In the genomic region with DNA sequence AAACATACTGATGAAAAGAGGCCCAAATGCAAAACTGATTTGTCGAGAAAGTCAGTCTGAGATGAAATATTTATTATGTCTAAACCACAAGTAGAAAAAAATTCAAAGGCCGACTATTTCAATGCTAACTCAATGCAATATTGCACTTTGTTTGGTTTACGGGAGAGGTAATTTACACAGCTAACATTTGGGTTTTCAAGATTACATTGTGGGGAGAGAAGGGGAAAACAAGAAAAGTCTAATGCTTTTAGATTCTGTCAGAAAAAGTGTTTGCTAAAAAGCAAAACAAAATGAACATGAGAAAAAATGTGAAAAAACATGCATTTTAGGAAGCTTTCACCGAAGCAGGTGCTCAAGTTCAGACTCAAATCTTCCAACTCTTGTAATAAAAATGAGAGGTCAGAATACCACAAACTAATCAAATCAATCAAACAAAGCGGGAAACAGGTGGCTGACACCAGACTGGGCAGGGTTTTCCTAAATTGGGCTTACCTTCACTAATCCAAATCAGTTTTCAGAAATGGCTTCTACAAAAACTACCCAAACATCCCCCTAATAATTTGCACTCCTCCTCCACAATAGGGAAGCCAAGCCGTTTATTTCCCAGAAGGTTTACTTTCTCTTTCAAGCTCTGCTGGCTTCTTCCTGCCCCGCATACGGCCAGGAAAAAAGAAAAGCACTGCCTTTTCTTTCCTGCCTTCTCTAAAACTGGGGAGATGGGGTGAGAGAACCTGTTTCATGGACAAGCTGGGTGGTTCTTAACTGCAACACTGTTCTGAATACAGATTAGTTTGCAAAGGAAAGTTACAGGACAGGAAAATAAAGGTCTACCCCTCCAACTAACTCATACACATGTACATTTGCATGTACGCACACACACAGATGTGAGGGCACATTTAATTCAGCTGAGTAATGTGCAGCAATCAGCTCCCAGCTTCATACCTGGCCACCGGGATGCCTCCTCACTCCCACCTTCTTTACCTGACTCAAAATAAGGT, we compare ENCODE assay signal across 7 cellular contexts. TPM values are rescaled to one million over a fixed set of nuclear protein-coding genes. Genes with fewer than 3 reads are reported as not detected.
A peak's percentile ranks its signal among the peaks of the same experiment; 100 is the strongest.
DNase-seq lines count a peak whose midpoint lies in the region; ATAC-seq and TF ChIP-seq lines count a peak whose summit lies in the region.

No MANE protein-coding gene starts in this region.

- DNase-seq in epithelial cell of prostate (ENCODE audit: low read depth, low spot score) = no peak
- DNase-seq in neural progenitor cell (ENCODE audit: low spot score) = no peak
- no peak for DNase-seq in SJCRH30
- no peak for DNase-seq in NCI-H1105 (lab: John Stamatoyannopoulos, UW)

- H3K9me3 ChIP-seq in neural progenitor cell (ENCODE audit: low read depth) (no peaks in the 10 kb centered on the region), SJCRH30 (replicated peaks) (no peaks in the 10 kb centered on the region)

- H3K27ac ChIP-seq in epithelial cell of prostate (peak overlapping the region; percentile 47), neural progenitor cell (peak overlapping the region; percentile 81), SJCRH30 (no peak overlapping the region)

- H3K27ac Mint-ChIP-seq in neural progenitor cell = peak overlapping the region; percentile 67

- H3F3A ChIP-seq in neural progenitor cell (ENCODE audit: low read depth) = peaks cover 23% of the 10 kb centered on the region

- H3K36me3 ChIP-seq in neural progenitor cell = no peaks in the 10 kb centered on the region
- H3K36me3 ChIP-seq in SJCRH30 = peaks cover 11% of the 10 kb centered on the region

- H3K9me3 Mint-ChIP-seq in neural progenitor cell = no peaks in the 10 kb centered on the region

- H3K4me3 Mint-ChIP-seq in neural progenitor cell = no peak overlapping the region

- peak; percentile 7 for TF ChIP-seq POLR2A in GM18505 (IDR thresholded peaks at IDR 0.05; ENCODE audit: borderline replicate concordance, extremely low read depth, insufficient read depth, insufficient read length)

- ATAC-seq in GM18505 (IDR thresholded peaks at IDR 0.05; ENCODE audit: unreplicated experiment) (no peak), GM18861 (IDR thresholded peaks at IDR 0.05; ENCODE audit: unreplicated experiment) (no peak)

- TF ChIP-seq CTCF in neural progenitor cell (IDR thresholded peaks at IDR 0.05) = no peak

- H2AFZ ChIP-seq in neural progenitor cell (replicated peaks) = no peak overlapping the region

- no peaks in the 10 kb centered on the region for H3K27me3 Mint-ChIP-seq in neural progenitor cell (ENCODE audit: insufficient read depth, low read depth)

- peaks cover 97% of the 10 kb centered on the region for H3K79me2 ChIP-seq in neural progenitor cell (ENCODE audit: low read depth)

- H3K36me3 Mint-ChIP-seq in neural progenitor cell = peaks cover 4% of the 10 kb centered on the region

- H3K9ac ChIP-seq in neural progenitor cell = no peak overlapping the region

- no peak overlapping the region for H3K4me3 ChIP-seq in neural progenitor cell
- H3K4me3 ChIP-seq in SJCRH30 = no peak overlapping the region

- peaks cover 14% of the 10 kb centered on the region for H3K4me1 ChIP-seq in neural progenitor cell
- no peaks in the 10 kb centered on the region for H3K4me1 ChIP-seq in SJCRH30

- H4K20me1 ChIP-seq in neural progenitor cell (ENCODE audit: low read depth) = peaks cover 12% of the 10 kb centered on the region

- H3K27me3 ChIP-seq in neural progenitor cell (no peaks in the 10 kb centered on the region), SJCRH30 (no peaks in the 10 kb centered on the region)

- H3K4me1 Mint-ChIP-seq in neural progenitor cell = peaks cover 19% of the 10 kb centered on the region

- H3K4me2 ChIP-seq in neural progenitor cell = peak overlapping the region; percentile 49

TF ChIP-seq in PFSK-1, 5 proteins besides CTCF, POLR2A, EP300 and RAD21:
- TF ChIP-seq FOXP2 (optimal IDR thresholded peaks at IDR 0.05; ENCODE audit: borderline replicate concordance, extremely low read depth, extremely low read length, insufficient read depth) = no peak
- peak; percentile 39; the same call in 1 of the 2 replicates for TF ChIP-seq SIN3A (IDR thresholded peaks at IDR 0.05; ENCODE audit: borderline replicate concordance, insufficient read depth, low read length)

RNA-seq across cellular contexts. Expression of a gene that starts 9.3 kb away (rescaled TPM):
- 61.8 TPM for polyA plus RNA-seq in PFSK-1 (2012; ENCODE audit: insufficient read length, low read depth)
- total RNA-seq in neural progenitor cell (ENCODE audit: low replicate concordance) = 54.9 and 56.2 TPM in 2 replicates
- total RNA-seq in SJCRH30 (2014; rRNA removed; shearing (Covaris generic)) = 107 and 113 TPM in 2 replicates

RNA-seq across cellular contexts. Expression of a gene that starts 44.2 kb away (rescaled TPM):
- 52.2 TPM for polyA plus RNA-seq in PFSK-1 (2012; ENCODE audit: insufficient read length, low read depth)
- total RNA-seq in neural progenitor cell (ENCODE audit: low replicate concordance) = 5.5 and 14.0 TPM in 2 replicates
- total RNA-seq in SJCRH30 (2014; rRNA removed; shearing (Covaris generic)) = 46.9 and 47.8 TPM in 2 replicates
